ENCODE assay signal across 1 cellular context in the genomic region with DNA sequence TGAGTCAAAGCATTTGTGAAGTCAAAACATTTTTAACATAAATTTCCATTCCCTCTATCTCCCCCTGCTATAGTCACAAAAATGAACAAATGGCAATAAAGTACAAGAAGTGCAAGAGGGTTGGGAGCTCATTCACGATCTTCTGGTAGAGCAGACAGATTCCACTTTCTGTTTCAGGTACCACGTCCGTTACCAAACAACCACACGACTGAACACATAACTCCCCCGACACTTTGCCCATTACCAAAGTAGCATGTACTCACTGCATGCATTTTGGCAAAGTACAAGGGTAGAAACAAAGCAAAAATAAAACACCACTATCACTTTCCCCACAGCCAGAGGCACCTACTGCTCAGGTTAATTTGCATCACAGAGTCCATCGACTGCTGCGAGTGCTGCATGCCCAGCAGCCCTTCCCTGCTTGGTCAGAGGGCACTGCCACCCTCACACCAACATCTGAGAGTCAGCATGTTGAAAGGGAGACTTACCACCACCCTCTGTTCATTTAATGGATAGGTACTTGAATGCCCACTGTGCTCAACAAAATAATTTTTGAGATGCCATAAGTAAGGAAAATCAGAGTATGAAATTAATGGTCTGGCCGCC.
TF ChIP-seq lines count a peak whose summit lies in the region.

No MANE protein-coding gene starts in this region.

TF ChIP-seq in GM12878, 131 proteins besides CTCF, POLR2A, EP300 and RAD21:
- TF ChIP-seq GATAD2B (conservative IDR thresholded peaks at IDR 0.05; ENCODE audit: low read depth) = no peak
- TF ChIP-seq LARP7 (IDR thresholded peaks at IDR 0.05) = no peak
- TF ChIP-seq BMI1 (IDR thresholded peaks at IDR 0.05; ENCODE audit: borderline replicate concordance) = no peak
- no peak for TF ChIP-seq GABPA (IDR thresholded peaks at IDR 0.05; ENCODE audit: low read depth)
- no peak for TF ChIP-seq SREBF2 (IDR thresholded peaks at IDR 0.05; ENCODE audit: low read length)
- TF ChIP-seq TBL1XR1 (IDR thresholded peaks at IDR 0.05; ENCODE audit: low read depth, low read length) = no peak
- TF ChIP-seq SMARCA5 (IDR thresholded peaks at IDR 0.05) = 0 out of 2 replicates have a peak, but pooled peaks have one; percentile 47
- no peak for TF ChIP-seq STAT1 (conservative IDR thresholded peaks at IDR 0.05)
- no peak for TF ChIP-seq NFXL1 (IDR thresholded peaks at IDR 0.05; ENCODE audit: borderline replicate concordance)
- TF ChIP-seq EZH2 (IDR thresholded peaks at IDR 0.05; ENCODE audit: borderline replicate concordance, control insufficient read depth, low read depth, low read length) = no peak
- TF ChIP-seq, protein P1, sequence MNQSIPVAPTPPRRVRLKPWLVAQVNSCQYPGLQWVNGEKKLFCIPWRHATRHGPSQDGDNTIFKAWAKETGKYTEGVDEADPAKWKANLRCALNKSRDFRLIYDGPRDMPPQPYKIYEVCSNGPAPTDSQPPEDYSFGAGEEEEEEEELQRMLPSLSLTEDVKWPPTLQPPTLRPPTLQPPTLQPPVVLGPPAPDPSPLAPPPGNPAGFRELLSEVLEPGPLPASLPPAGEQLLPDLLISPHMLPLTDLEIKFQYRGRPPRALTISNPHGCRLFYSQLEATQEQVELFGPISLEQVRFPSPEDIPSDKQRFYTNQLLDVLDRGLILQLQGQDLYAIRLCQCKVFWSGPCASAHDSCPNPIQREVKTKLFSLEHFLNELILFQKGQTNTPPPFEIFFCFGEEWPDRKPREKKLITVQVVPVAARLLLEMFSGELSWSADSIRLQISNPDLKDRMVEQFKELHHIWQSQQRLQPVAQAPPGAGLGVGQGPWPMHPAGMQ (IDR thresholded peaks at IDR 0.05; ENCODE audit: borderline replicate concordance) = peak; percentile 16; the same call in 1 of the 2 replicates
- 0 out of 2 replicates have a peak, but pooled peaks have one; percentile 38 for TF ChIP-seq ATF7 (IDR thresholded peaks at IDR 0.05; ENCODE audit: low read depth)
- TF ChIP-seq IKZF2 (IDR thresholded peaks at IDR 0.05) = peak in 1 of 2 experiments; percentile 24; a peak in 1 of 4 replicates
- TF ChIP-seq MEF2A (IDR thresholded peaks at IDR 0.05; ENCODE audit: insufficient read depth, low read depth, low read length) = no peak
- TF ChIP-seq BHLHE40 (IDR thresholded peaks at IDR 0.05; ENCODE audit: borderline replicate concordance in 1 of 2, low read depth in 2 of 2, low read length in 1 of 2) = peak in 1 of 2 experiments; percentile 30; a peak in 1 of 4 replicates
- peak; percentile 28; the same call in 1 of the 2 replicates for TF ChIP-seq MTA2 (IDR thresholded peaks at IDR 0.05; ENCODE audit: low read depth)
- no peak for TF ChIP-seq EED (IDR thresholded peaks at IDR 0.05; ENCODE audit: low read depth)
- TF ChIP-seq ZSCAN29 (IDR thresholded peaks at IDR 0.05) = no peak
- TF ChIP-seq ZNF384 (IDR thresholded peaks at IDR 0.05; ENCODE audit: borderline replicate concordance, low read depth, low read length) = no peak
- no peak for TF ChIP-seq MXI1 (IDR thresholded peaks at IDR 0.05; ENCODE audit: low read depth, low read length)
- TF ChIP-seq TCF3 (IDR thresholded peaks at IDR 0.05; ENCODE audit: borderline replicate concordance, insufficient read depth, low read depth, low read length) = no peak
- TF ChIP-seq ZBED1 (IDR thresholded peaks at IDR 0.05; ENCODE audit: borderline replicate concordance) = no peak
- TF ChIP-seq TCF7 (IDR thresholded peaks at IDR 0.05; ENCODE audit: borderline replicate concordance) = no peak
- TF ChIP-seq RB1 (IDR thresholded peaks at IDR 0.05; ENCODE audit: borderline replicate concordance) = no peak
- TF ChIP-seq SMAD1 (IDR thresholded peaks at IDR 0.05; ENCODE audit: low read depth, partially characterized antibody) = no peak
- TF ChIP-seq SMAD5 (IDR thresholded peaks at IDR 0.05; ENCODE audit: low read depth) = no peak
- TF ChIP-seq, protein P2, sequence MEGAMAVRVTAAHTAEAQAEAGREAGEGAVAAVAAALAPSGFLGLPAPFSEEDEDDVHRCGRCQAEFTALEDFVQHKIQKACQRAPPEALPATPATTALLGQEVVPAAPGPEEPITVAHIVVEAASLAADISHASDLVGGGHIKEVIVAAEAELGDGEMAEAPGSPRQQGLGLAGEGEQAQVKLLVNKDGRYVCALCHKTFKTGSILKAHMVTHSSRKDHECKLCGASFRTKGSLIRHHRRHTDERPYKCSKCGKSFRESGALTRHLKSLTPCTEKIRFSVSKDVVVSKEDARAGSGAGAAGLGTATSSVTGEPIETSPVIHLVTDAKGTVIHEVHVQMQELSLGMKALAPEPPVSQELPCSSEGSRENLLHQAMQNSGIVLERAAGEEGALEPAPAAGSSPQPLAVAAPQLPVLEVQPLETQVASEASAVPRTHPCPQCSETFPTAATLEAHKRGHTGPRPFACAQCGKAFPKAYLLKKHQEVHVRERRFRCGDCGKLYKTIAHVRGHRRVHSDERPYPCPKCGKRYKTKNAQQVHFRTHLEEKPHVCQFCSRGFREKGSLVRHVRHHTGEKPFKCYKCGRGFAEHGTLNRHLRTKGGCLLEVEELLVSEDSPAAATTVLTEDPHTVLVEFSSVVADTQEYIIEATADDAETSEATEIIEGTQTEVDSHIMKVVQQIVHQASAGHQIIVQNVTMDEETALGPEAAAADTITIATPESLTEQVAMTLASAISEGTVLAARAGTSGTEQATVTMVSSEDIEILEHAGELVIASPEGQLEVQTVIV (IDR thresholded peaks at IDR 0.05; ENCODE audit: borderline replicate concordance, partially characterized antibody) = no peak
- TF ChIP-seq, protein P3, sequence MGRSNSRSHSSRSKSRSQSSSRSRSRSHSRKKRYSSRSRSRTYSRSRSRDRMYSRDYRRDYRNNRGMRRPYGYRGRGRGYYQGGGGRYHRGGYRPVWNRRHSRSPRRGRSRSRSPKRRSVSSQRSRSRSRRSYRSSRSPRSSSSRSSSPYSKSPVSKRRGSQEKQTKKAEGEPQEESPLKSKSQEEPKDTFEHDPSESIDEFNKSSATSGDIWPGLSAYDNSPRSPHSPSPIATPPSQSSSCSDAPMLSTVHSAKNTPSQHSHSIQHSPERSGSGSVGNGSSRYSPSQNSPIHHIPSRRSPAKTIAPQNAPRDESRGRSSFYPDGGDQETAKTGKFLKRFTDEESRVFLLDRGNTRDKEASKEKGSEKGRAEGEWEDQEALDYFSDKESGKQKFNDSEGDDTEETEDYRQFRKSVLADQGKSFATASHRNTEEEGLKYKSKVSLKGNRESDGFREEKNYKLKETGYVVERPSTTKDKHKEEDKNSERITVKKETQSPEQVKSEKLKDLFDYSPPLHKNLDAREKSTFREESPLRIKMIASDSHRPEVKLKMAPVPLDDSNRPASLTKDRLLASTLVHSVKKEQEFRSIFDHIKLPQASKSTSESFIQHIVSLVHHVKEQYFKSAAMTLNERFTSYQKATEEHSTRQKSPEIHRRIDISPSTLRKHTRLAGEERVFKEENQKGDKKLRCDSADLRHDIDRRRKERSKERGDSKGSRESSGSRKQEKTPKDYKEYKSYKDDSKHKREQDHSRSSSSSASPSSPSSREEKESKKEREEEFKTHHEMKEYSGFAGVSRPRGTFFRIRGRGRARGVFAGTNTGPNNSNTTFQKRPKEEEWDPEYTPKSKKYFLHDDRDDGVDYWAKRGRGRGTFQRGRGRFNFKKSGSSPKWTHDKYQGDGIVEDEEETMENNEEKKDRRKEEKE (IDR thresholded peaks at IDR 0.05) = no peak
- TF ChIP-seq, protein P4, sequence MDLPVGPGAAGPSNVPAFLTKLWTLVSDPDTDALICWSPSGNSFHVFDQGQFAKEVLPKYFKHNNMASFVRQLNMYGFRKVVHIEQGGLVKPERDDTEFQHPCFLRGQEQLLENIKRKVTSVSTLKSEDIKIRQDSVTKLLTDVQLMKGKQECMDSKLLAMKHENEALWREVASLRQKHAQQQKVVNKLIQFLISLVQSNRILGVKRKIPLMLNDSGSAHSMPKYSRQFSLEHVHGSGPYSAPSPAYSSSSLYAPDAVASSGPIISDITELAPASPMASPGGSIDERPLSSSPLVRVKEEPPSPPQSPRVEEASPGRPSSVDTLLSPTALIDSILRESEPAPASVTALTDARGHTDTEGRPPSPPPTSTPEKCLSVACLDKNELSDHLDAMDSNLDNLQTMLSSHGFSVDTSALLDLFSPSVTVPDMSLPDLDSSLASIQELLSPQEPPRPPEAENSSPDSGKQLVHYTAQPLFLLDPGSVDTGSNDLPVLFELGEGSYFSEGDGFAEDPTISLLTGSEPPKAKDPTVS (IDR thresholded peaks at IDR 0.05; ENCODE audit: low read depth, low read length) = no peak
- no peak for TF ChIP-seq SIN3A (IDR thresholded peaks at IDR 0.05; ENCODE audit: low read depth, low read length)
- TF ChIP-seq KLF5 (IDR thresholded peaks at IDR 0.05; ENCODE audit: partially characterized antibody) = no peak
- TF ChIP-seq, protein P5, sequence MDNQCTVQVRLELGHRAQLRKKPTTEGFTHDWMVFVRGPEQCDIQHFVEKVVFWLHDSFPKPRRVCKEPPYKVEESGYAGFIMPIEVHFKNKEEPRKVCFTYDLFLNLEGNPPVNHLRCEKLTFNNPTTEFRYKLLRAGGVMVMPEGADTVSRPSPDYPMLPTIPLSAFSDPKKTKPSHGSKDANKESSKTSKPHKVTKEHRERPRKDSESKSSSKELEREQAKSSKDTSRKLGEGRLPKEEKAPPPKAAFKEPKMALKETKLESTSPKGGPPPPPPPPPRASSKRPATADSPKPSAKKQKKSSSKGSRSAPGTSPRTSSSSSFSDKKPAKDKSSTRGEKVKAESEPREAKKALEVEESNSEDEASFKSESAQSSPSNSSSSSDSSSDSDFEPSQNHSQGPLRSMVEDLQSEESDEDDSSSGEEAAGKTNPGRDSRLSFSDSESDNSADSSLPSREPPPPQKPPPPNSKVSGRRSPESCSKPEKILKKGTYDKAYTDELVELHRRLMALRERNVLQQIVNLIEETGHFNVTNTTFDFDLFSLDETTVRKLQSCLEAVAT (IDR thresholded peaks at IDR 0.05) = peak; percentile 72; the same call in 1 of the 2 replicates
- no peak for TF ChIP-seq SREBF1 (IDR thresholded peaks at IDR 0.05; ENCODE audit: low read length)
- no peak for TF ChIP-seq CHD4 (IDR thresholded peaks at IDR 0.05)
- no peak for TF ChIP-seq FOXK2 (IDR thresholded peaks at IDR 0.05)
- no peak for TF ChIP-seq RBBP5 (conservative IDR thresholded peaks at IDR 0.05)
- TF ChIP-seq ZNF622 (IDR thresholded peaks at IDR 0.05) = no peak
- TF ChIP-seq PAX8 (IDR thresholded peaks at IDR 0.05) = no peak
- peak; percentile 71 for TF ChIP-seq NBN (IDR thresholded peaks at IDR 0.05)
